ENCODE assay signal across 1 cellular context in genomic region chr11:71304045-71304444, GRCh38.
TF ChIP-seq lines count a peak whose summit lies in the region.

No MANE protein-coding gene starts in this region.

TF ChIP-seq in IMR-90, 13 proteins besides CTCF, POLR2A, EP300 and RAD21 (continued from another document):
- no peak for TF ChIP-seq USF2 (IDR thresholded peaks at IDR 0.05; ENCODE audit: low read depth, low read length)
- TF ChIP-seq BHLHE40 (IDR thresholded peaks at IDR 0.05; ENCODE audit: low read depth, low read length) = no peak
- no peak for TF ChIP-seq CEBPB (IDR thresholded peaks at IDR 0.05; ENCODE audit: low read depth, low read length)
